ENCODE assay signal across 21 cellular contexts in genomic region chr10:14541379-14541778, GRCh38.
A peak's percentile ranks its signal among the peaks of the same experiment; 100 is the strongest.
DNase-seq lines count a peak whose midpoint lies in the region; ATAC-seq, FAIRE-seq and TF ChIP-seq lines count a peak whose summit lies in the region.
"Had no signal": no experiment of that assay in that cellular context is flagged by ENCODE, and none has a peak within 500 bp of the region (broad histone marks: within the 10 kb centered on the region; RNA-seq: fewer than 3 reads in every experiment).

No MANE protein-coding gene starts in this region.

- no peaks in the 10 kb centered on the region for H3K27me3 ChIP-seq in pancreas
- no peaks in the 10 kb centered on the region for H3K27me3 ChIP-seq in colonic mucosa
- H3K27me3 ChIP-seq: BLaER1 treated with 17β-estradiol and CSF1 and Interleukin-3, amounts not matched to agents 10 nM and 100 nM; SJCRH30 had no signal

- peaks cover 14% of the 10 kb centered on the region for H3K36me3 Mint-ChIP-seq in activated CD4-positive, alpha-beta memory T cell treated with anti-CD3 and anti-CD28 coated beads for 36 hours
- peaks cover 57% of the 10 kb centered on the region for H3K36me3 Mint-ChIP-seq in activated CD4-positive, alpha-beta memory T cell treated with anti-CD3 and anti-CD28 coated beads, Interleukin-2, amount 10 ng/mL, durations not matched to agents 7 days and 5 days (ENCODE audit: low read depth)
- H3K36me3 Mint-ChIP-seq in Calu3 (ENCODE audit: insufficient read depth, unreplicated experiment) (peaks cover 15% of the 10 kb centered on the region), progenitor cell of endocrine pancreas (ENCODE audit: insufficient read depth) (peaks cover 8% of the 10 kb centered on the region)
- H3K36me3 Mint-ChIP-seq in activated naive CD8-positive, alpha-beta T cell treated with anti-CD3 and anti-CD28 coated beads, Interleukin-2, amount 10 ng/mL, durations not matched to agents 7 days and 5 days, result peaks cover 30% of the 10 kb centered on the region

- H3K9me3 ChIP-seq in pancreas (no peaks in the 10 kb centered on the region), colonic mucosa (no peaks in the 10 kb centered on the region)
- H3K9me3 ChIP-seq: BLaER1 treated with 17β-estradiol and CSF1 and Interleukin-3, amounts not matched to agents 10 nM and 100 nM; SJCRH30 had no signal

- H3K36me3 ChIP-seq in pancreas (no peaks in the 10 kb centered on the region), colonic mucosa (no peaks in the 10 kb centered on the region)
- H3K36me3 ChIP-seq: SJCRH30 had no signal

- no peak for FAIRE-seq in pancreas (lab: Jason Lieb, UNC)
- FAIRE-seq: small intestine had no signal

- intact Hi-C loops in activated CD4-positive, alpha-beta memory T cell treated with anti-CD3 and anti-CD28 coated beads for 36 hours (cut with micrococcal nuclease), result no loop called here
- intact Hi-C loops in Calu3 (cut with micrococcal nuclease; ENCODE audit: unreplicated experiment), result no loop called here
- intact Hi-C loops in pancreas (cut with DNase I), result loop anchor here in 1 of 3 donors (10.0 kb wide), 1 partner anchor 283 kb away; no protein-coding TSS in a partner anchor
- intact Hi-C loops in colonic mucosa (cut with DNase I), result no loop called here

- CTCF ChIA-PET in activated CD4-positive, alpha-beta memory T cell treated with anti-CD3 and anti-CD28 coated beads for 36 hours (lab: Charles Lee), result interaction anchor here (1.4 to 2.8 kb wide), 4 partner anchors 15 to 282 kb away, joined by 3 to 18 read pairs (median 5); no protein-coding TSS in a partner anchor
- CTCF ChIA-PET in activated CD4-positive, alpha-beta memory T cell treated with anti-CD3 and anti-CD28 coated beads, Interleukin-2, amount 10 ng/mL, durations not matched to agents 7 days and 5 days (lab: Charles Lee), result interaction anchor here (0.8 kb wide), 1 partner anchor 12 kb away, joined by 3 read pairs; no protein-coding TSS in a partner anchor
- CTCF ChIA-PET in Calu3 (lab: Charles Lee), result no interaction called here

- H3K4me1 Mint-ChIP-seq in activated CD4-positive, alpha-beta memory T cell treated with anti-CD3 and anti-CD28 coated beads for 36 hours (ENCODE audit: low read depth), result peaks cover 74% of the 10 kb centered on the region
- H3K4me1 Mint-ChIP-seq in activated CD4-positive, alpha-beta memory T cell treated with anti-CD3 and anti-CD28 coated beads, Interleukin-2, amount 10 ng/mL, durations not matched to agents 7 days and 5 days, result peaks cover 74% of the 10 kb centered on the region
- H3K4me1 Mint-ChIP-seq in Calu3 (ENCODE audit: low read depth, unreplicated experiment), result peaks cover 35% of the 10 kb centered on the region
- peaks cover 57% of the 10 kb centered on the region for H3K4me1 Mint-ChIP-seq in activated naive CD8-positive, alpha-beta T cell treated with anti-CD3 and anti-CD28 coated beads, Interleukin-2, amount 10 ng/mL, durations not matched to agents 7 days and 5 days
- H3K4me1 Mint-ChIP-seq in progenitor cell of endocrine pancreas (ENCODE audit: low read depth), result peaks cover 15% of the 10 kb centered on the region

- H3K27ac ChIP-seq in pancreas (no peak overlapping the region), colonic mucosa (no peak overlapping the region)
- H3K27ac ChIP-seq: SJCRH30 had no signal

- no peak for ATAC-seq in activated naive CD8-positive, alpha-beta T cell treated with anti-CD3 and anti-CD28 coated beads, Interleukin-2, amount 10 ng/mL, durations not matched to agents 7 days and 5 days (ENCODE audit: low read depth)
- ATAC-seq in pancreas, result no peak
- ATAC-seq: left colon, Panc1 had no signal

- peak overlapping the region; percentile 34 for H3K27ac Mint-ChIP-seq in activated CD4-positive, alpha-beta memory T cell treated with anti-CD3 and anti-CD28 coated beads for 36 hours
- H3K27ac Mint-ChIP-seq in activated CD4-positive, alpha-beta memory T cell treated with anti-CD3 and anti-CD28 coated beads, Interleukin-2, amount 10 ng/mL, durations not matched to agents 7 days and 5 days, result no peak overlapping the region
- H3K27ac Mint-ChIP-seq in Calu3 (ENCODE audit: unreplicated experiment) (peak overlapping the region; percentile 32), progenitor cell of endocrine pancreas (peak overlapping the region; percentile 43)
- H3K27ac Mint-ChIP-seq in activated naive CD8-positive, alpha-beta T cell treated with anti-CD3 and anti-CD28 coated beads, Interleukin-2, amount 10 ng/mL, durations not matched to agents 7 days and 5 days, result peak overlapping the region; percentile 63

- POLR2A ChIA-PET in activated CD4-positive, alpha-beta memory T cell treated with anti-CD3 and anti-CD28 coated beads for 36 hours (lab: Charles Lee), result no interaction called here
- POLR2A ChIA-PET in activated CD4-positive, alpha-beta memory T cell treated with anti-CD3 and anti-CD28 coated beads, Interleukin-2, amount 10 ng/mL, durations not matched to agents 7 days and 5 days (lab: Charles Lee), result interaction anchor here (2.6 to 3.1 kb wide), 2 partner anchors 12 to 13 kb away, joined by 8 to 17 read pairs; no protein-coding TSS in a partner anchor
- POLR2A ChIA-PET in activated naive CD8-positive, alpha-beta T cell treated with anti-CD3 and anti-CD28 coated beads, Interleukin-2, amount 10 ng/mL, durations not matched to agents 7 days and 5 days (lab: Charles Lee), result no interaction called here

- no TSS peak for BruUV-seq in Calu3 (replicated peaks; lab: Mats Ljungman, UMichigan)

- 90 to 94% methylated on average over 9 of the region's 9 CpGs for WGBS in pancreas, 2 donors

- no peaks in the 10 kb centered on the region for H3K9me3 Mint-ChIP-seq in activated CD4-positive, alpha-beta memory T cell treated with anti-CD3 and anti-CD28 coated beads for 36 hours
- no peaks in the 10 kb centered on the region for H3K9me3 Mint-ChIP-seq in activated CD4-positive, alpha-beta memory T cell treated with anti-CD3 and anti-CD28 coated beads, Interleukin-2, amount 10 ng/mL, durations not matched to agents 7 days and 5 days
- H3K9me3 Mint-ChIP-seq in Calu3 (ENCODE audit: low read depth, unreplicated experiment), result no peaks in the 10 kb centered on the region
- no peaks in the 10 kb centered on the region for H3K9me3 Mint-ChIP-seq in activated naive CD8-positive, alpha-beta T cell treated with anti-CD3 and anti-CD28 coated beads, Interleukin-2, amount 10 ng/mL, durations not matched to agents 7 days and 5 days
- H3K9me3 Mint-ChIP-seq in progenitor cell of endocrine pancreas (ENCODE audit: low read depth), result no peaks in the 10 kb centered on the region

- no peaks in the 10 kb centered on the region for H3K27me3 Mint-ChIP-seq in activated CD4-positive, alpha-beta memory T cell treated with anti-CD3 and anti-CD28 coated beads for 36 hours
- H3K27me3 Mint-ChIP-seq in activated CD4-positive, alpha-beta memory T cell treated with anti-CD3 and anti-CD28 coated beads, Interleukin-2, amount 10 ng/mL, durations not matched to agents 7 days and 5 days, result no peaks in the 10 kb centered on the region
- H3K27me3 Mint-ChIP-seq in Calu3 (ENCODE audit: unreplicated experiment) (no peaks in the 10 kb centered on the region), progenitor cell of endocrine pancreas (no peaks in the 10 kb centered on the region)
- H3K27me3 Mint-ChIP-seq in activated naive CD8-positive, alpha-beta T cell treated with anti-CD3 and anti-CD28 coated beads, Interleukin-2, amount 10 ng/mL, durations not matched to agents 7 days and 5 days, result no peaks in the 10 kb centered on the region

- TF ChIP-seq CTCF in Calu3 (IDR thresholded peaks at IDR 0.05; ENCODE audit: unreplicated experiment) (no peak), progenitor cell of endocrine pancreas (IDR thresholded peaks at IDR 0.05; ENCODE audit: unreplicated experiment) (no peak), pancreas (IDR thresholded peaks at IDR 0.05) (no peak), colonic mucosa (IDR thresholded peaks at IDR 0.05) (no peak)

- H3K9ac ChIP-seq in colonic mucosa (ENCODE audit: low read depth in 2 of 2, low read length in 2 of 2), result no peak overlapping the region

- no peak for DNase-seq in activated CD4-positive, alpha-beta memory T cell treated with anti-CD3 and anti-CD28 coated beads for 36 hours
- DNase-seq in activated CD4-positive, alpha-beta memory T cell treated with anti-CD3 and anti-CD28 coated beads, Interleukin-2, amount 10 ng/mL, durations not matched to agents 7 days and 5 days, result no peak
- no peak for DNase-seq in Calu3
- DNase-seq in activated naive CD8-positive, alpha-beta T cell treated with anti-CD3 and anti-CD28 coated beads, Interleukin-2, amount 10 ng/mL, durations not matched to agents 7 days and 5 days, result no peak
- no peak for DNase-seq in progenitor cell of endocrine pancreas (ENCODE audit: low spot score, unreplicated experiment)
- no peak for DNase-seq in pancreas
- no peak for DNase-seq in NCI-H1694 (lab: John Stamatoyannopoulos, UW)
- DNase-seq in colonic mucosa, result no peak
- DNase-seq: activated CD4-positive, CD25-positive, alpha-beta regulatory T cell; cortex of kidney; DMS153; GDM1; glutamatergic neuron; left colon; NCI-H1105; NCI-H2081 treated with DMSO at 0.1 percent for 48 hours; SJCRH30; small intestine; stimulated activated CD4-positive, alpha-beta T cell treated with anti-CD3 and anti-CD28 coated beads, Interleukin-4, amount 100 ng/mL, for 1 hour had no signal

- no peak overlapping the region for H3K4me3 Mint-ChIP-seq in activated CD4-positive, alpha-beta memory T cell treated with anti-CD3 and anti-CD28 coated beads for 36 hours
- no peak overlapping the region for H3K4me3 Mint-ChIP-seq in activated CD4-positive, alpha-beta memory T cell treated with anti-CD3 and anti-CD28 coated beads, Interleukin-2, amount 10 ng/mL, durations not matched to agents 7 days and 5 days
- H3K4me3 Mint-ChIP-seq in Calu3 (ENCODE audit: low read depth, unreplicated experiment) (no peak overlapping the region), progenitor cell of endocrine pancreas (ENCODE audit: low read depth) (no peak overlapping the region)
- H3K4me3 Mint-ChIP-seq in activated naive CD8-positive, alpha-beta T cell treated with anti-CD3 and anti-CD28 coated beads, Interleukin-2, amount 10 ng/mL, durations not matched to agents 7 days and 5 days, result no peak overlapping the region

- H3K4me1 ChIP-seq in pancreas, result peaks cover 4 to 54% (median 30%) of the 10 kb centered on the region in 3 donors
- no peaks in the 10 kb centered on the region for H3K4me1 ChIP-seq in colonic mucosa
- H3K4me1 ChIP-seq: SJCRH30 had no signal

- H3K4me3 ChIP-seq in pancreas (no peak overlapping the region), colonic mucosa (no peak overlapping the region)
- H3K4me3 ChIP-seq: BLaER1 treated with 17β-estradiol and CSF1 and Interleukin-3, amounts not matched to agents 10 nM and 100 nM; SJCRH30 had no signal
